1 cellular context compared by ENCODE assay signal in the genomic region with DNA sequence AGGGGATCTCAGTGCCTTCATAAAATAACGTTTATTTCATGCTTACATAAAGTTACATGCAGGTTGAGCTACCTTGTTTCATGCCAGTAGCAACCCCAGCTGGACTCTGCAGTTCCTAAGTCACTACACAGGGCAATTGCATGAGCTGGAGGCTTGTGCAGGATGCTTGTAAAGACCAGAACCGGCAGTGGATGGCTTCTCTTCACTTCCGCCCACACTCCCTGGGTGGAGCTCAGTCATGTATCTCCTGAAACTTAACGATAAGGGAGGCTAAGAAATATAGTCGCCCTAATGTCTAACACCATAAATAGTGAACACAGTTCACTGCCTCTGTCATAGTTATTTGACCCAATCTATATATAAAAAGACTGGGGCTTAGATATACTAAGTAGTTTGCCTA.
TF ChIP-seq lines count a peak whose summit lies in the region.

No MANE protein-coding gene starts in this region.

TF ChIP-seq in GM23338, 12 proteins besides CTCF, POLR2A, EP300 and RAD21 (continued from another document):
- TF ChIP-seq, protein P1, sequence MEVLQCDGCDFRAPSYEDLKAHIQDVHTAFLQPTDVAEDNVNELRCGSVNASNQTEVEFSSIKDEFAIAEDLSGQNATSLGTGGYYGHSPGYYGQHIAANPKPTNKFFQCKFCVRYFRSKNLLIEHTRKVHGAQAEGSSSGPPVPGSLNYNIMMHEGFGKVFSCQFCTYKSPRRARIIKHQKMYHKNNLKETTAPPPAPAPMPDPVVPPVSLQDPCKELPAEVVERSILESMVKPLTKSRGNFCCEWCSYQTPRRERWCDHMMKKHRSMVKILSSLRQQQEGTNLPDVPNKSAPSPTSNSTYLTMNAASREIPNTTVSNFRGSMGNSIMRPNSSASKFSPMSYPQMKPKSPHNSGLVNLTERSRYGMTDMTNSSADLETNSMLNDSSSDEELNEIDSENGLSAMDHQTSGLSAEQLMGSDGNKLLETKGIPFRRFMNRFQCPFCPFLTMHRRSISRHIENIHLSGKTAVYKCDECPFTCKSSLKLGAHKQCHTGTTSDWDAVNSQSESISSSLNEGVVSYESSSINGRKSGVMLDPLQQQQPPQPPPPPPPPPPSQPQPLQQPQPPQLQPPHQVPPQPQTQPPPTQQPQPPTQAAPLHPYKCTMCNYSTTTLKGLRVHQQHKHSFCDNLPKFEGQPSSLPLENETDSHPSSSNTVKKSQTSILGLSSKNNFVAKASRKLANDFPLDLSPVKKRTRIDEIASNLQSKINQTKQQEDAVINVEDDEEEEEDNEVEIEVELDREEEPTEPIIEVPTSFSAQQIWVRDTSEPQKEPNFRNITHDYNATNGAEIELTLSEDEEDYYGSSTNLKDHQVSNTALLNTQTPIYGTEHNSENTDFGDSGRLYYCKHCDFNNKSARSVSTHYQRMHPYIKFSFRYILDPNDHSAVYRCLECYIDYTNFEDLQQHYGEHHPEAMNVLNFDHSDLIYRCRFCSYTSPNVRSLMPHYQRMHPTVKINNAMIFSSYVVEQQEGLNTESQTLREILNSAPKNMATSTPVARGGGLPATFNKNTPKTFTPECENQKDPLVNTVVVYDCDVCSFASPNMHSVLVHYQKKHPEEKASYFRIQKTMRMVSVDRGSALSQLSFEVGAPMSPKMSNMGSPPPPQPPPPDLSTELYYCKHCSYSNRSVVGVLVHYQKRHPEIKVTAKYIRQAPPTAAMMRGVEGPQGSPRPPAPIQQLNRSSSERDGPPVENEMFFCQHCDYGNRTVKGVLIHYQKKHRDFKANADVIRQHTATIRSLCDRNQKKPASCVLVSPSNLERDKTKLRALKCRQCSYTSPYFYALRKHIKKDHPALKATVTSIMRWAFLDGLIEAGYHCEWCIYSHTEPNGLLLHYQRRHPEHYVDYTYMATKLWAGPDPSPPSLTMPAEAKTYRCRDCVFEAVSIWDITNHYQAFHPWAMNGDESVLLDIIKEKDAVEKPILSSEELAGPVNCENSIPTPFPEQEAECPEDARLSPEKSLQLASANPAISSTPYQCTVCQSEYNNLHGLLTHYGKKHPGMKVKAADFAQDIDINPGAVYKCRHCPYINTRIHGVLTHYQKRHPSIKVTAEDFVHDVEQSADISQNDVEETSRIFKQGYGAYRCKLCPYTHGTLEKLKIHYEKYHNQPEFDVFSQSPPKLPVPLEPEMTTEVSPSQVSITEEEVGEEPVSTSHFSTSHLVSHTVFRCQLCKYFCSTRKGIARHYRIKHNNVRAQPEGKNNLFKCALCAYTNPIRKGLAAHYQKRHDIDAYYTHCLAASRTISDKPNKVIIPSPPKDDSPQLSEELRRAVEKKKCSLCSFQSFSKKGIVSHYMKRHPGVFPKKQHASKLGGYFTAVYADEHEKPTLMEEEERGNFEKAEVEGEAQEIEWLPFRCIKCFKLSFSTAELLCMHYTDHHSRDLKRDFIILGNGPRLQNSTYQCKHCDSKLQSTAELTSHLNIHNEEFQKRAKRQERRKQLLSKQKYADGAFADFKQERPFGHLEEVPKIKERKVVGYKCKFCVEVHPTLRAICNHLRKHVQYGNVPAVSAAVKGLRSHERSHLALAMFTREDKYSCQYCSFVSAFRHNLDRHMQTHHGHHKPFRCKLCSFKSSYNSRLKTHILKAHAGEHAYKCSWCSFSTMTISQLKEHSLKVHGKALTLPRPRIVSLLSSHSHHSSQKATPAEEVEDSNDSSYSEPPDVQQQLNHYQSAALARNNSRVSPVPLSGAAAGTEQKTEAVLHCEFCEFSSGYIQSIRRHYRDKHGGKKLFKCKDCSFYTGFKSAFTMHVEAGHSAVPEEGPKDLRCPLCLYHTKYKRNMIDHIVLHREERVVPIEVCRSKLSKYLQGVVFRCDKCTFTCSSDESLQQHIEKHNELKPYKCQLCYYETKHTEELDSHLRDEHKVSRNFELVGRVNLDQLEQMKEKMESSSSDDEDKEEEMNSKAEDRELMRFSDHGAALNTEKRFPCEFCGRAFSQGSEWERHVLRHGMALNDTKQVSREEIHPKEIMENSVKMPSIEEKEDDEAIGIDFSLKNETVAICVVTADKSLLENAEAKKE (CRISPR knock-in tag; IDR thresholded peaks at IDR 0.05): no peak
- TF ChIP-seq, protein P2, sequence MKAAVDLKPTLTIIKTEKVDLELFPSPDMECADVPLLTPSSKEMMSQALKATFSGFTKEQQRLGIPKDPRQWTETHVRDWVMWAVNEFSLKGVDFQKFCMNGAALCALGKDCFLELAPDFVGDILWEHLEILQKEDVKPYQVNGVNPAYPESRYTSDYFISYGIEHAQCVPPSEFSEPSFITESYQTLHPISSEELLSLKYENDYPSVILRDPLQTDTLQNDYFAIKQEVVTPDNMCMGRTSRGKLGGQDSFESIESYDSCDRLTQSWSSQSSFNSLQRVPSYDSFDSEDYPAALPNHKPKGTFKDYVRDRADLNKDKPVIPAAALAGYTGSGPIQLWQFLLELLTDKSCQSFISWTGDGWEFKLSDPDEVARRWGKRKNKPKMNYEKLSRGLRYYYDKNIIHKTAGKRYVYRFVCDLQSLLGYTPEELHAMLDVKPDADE (IDR thresholded peaks at IDR 0.05): no peak
- TF ChIP-seq, protein P3, sequence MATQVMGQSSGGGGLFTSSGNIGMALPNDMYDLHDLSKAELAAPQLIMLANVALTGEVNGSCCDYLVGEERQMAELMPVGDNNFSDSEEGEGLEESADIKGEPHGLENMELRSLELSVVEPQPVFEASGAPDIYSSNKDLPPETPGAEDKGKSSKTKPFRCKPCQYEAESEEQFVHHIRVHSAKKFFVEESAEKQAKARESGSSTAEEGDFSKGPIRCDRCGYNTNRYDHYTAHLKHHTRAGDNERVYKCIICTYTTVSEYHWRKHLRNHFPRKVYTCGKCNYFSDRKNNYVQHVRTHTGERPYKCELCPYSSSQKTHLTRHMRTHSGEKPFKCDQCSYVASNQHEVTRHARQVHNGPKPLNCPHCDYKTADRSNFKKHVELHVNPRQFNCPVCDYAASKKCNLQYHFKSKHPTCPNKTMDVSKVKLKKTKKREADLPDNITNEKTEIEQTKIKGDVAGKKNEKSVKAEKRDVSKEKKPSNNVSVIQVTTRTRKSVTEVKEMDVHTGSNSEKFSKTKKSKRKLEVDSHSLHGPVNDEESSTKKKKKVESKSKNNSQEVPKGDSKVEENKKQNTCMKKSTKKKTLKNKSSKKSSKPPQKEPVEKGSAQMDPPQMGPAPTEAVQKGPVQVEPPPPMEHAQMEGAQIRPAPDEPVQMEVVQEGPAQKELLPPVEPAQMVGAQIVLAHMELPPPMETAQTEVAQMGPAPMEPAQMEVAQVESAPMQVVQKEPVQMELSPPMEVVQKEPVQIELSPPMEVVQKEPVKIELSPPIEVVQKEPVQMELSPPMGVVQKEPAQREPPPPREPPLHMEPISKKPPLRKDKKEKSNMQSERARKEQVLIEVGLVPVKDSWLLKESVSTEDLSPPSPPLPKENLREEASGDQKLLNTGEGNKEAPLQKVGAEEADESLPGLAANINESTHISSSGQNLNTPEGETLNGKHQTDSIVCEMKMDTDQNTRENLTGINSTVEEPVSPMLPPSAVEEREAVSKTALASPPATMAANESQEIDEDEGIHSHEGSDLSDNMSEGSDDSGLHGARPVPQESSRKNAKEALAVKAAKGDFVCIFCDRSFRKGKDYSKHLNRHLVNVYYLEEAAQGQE (IDR thresholded peaks at IDR 0.05; ENCODE audit: unreplicated experiment): no peak
- no peak for TF ChIP-seq ZNF114 (CRISPR knock-in tag; IDR thresholded peaks at IDR 0.05)
- TF ChIP-seq POLR2AphosphoS5 (IDR thresholded peaks at IDR 0.05; ENCODE audit: low read depth): no peak
- no peak for TF ChIP-seq JUNB (IDR thresholded peaks at IDR 0.05; ENCODE audit: unreplicated experiment)
